In genomic region chr1:24119859-24120756, GRCh38 we compare ENCODE assay signal across 1 cellular context.
TF ChIP-seq lines count a peak whose summit lies in the region.

No MANE protein-coding gene starts in this region.

TF ChIP-seq in HepG2, 621 proteins besides CTCF, POLR2A, EP300 and RAD21 (continued from another document and continues in another):
- peak; percentile 53; the same call in 1 of the 2 replicates for TF ChIP-seq ARID4A (CRISPR knock-in tag; IDR thresholded peaks at IDR 0.05; ENCODE audit: borderline replicate concordance)
- TF ChIP-seq ZBTB21 (CRISPR knock-in tag; IDR thresholded peaks at IDR 0.05): peak; percentile 68
- peak; percentile 32 for TF ChIP-seq PHF5A (CRISPR knock-in tag; IDR thresholded peaks at IDR 0.05; ENCODE audit: low read depth, unreplicated experiment)
- 0 out of 2 replicates have a peak, but pooled peaks have one; percentile 26 for TF ChIP-seq MEIS1 (CRISPR knock-in tag; IDR thresholded peaks at IDR 0.05; ENCODE audit: borderline replicate concordance)
- no peak for TF ChIP-seq RORA (CRISPR knock-in tag; IDR thresholded peaks at IDR 0.05)
- peak; percentile 49 for TF ChIP-seq KAT8 (CRISPR knock-in tag; IDR thresholded peaks at IDR 0.05)
- TF ChIP-seq RELA (CRISPR knock-in tag; IDR thresholded peaks at IDR 0.05): no peak
- TF ChIP-seq ZNF570 (CRISPR knock-in tag; IDR thresholded peaks at IDR 0.05; ENCODE audit: borderline replicate concordance): no peak
- TF ChIP-seq GMEB1 (CRISPR knock-in tag; IDR thresholded peaks at IDR 0.05; ENCODE audit: borderline replicate concordance): peak; percentile 39; the same call in 1 of the 2 replicates
- TF ChIP-seq RXRB (CRISPR knock-in tag; IDR thresholded peaks at IDR 0.05; ENCODE audit: borderline replicate concordance): peak; percentile 54
- TF ChIP-seq ELF1 (CRISPR knock-in tag; IDR thresholded peaks at IDR 0.05): peak; percentile 36; the same call in 1 of the 2 replicates
- TF ChIP-seq NR2C2 (CRISPR knock-in tag; IDR thresholded peaks at IDR 0.05; ENCODE audit: borderline replicate concordance): peak; percentile 35; the same call in 1 of the 2 replicates
- TF ChIP-seq ZMAT3 (CRISPR knock-in tag; conservative IDR thresholded peaks at IDR 0.05): peak; percentile 39
- peak; percentile 58; the same call in 1 of the 2 replicates for TF ChIP-seq ZNF24 (IDR thresholded peaks at IDR 0.05)
- TF ChIP-seq PHF21A (CRISPR knock-in tag; IDR thresholded peaks at IDR 0.05): peak; percentile 91
- TF ChIP-seq MTA1 (CRISPR knock-in tag; IDR thresholded peaks at IDR 0.05; ENCODE audit: borderline replicate concordance): peak; percentile 71; the same call in 1 of the 2 replicates
- TF ChIP-seq TOPORS (CRISPR knock-in tag; IDR thresholded peaks at IDR 0.05): no peak
- TF ChIP-seq, protein P1, sequence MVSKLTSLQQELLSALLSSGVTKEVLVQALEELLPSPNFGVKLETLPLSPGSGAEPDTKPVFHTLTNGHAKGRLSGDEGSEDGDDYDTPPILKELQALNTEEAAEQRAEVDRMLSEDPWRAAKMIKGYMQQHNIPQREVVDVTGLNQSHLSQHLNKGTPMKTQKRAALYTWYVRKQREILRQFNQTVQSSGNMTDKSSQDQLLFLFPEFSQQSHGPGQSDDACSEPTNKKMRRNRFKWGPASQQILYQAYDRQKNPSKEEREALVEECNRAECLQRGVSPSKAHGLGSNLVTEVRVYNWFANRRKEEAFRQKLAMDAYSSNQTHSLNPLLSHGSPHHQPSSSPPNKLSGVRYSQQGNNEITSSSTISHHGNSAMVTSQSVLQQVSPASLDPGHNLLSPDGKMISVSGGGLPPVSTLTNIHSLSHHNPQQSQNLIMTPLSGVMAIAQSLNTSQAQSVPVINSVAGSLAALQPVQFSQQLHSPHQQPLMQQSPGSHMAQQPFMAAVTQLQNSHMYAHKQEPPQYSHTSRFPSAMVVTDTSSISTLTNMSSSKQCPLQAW (CRISPR knock-in tag; IDR thresholded peaks at IDR 0.05): peak; percentile 6; the same call in 1 of the 2 replicates
- TF ChIP-seq USF2 (IDR thresholded peaks at IDR 0.05; ENCODE audit: low read depth, low read length): no peak
- TF ChIP-seq USF2 (CRISPR knock-in tag; IDR thresholded peaks at IDR 0.05; ENCODE audit: borderline replicate concordance): no peak
- peak; percentile 45; the same call in 1 of the 2 replicates for TF ChIP-seq ZNF772 (CRISPR knock-in tag; IDR thresholded peaks at IDR 0.05)
- TF ChIP-seq KLF11 (CRISPR knock-in tag; IDR thresholded peaks at IDR 0.05): 0 out of 2 replicates have a peak, but pooled peaks have one; percentile 43
- peak; percentile 21; the same call in 1 of the 2 replicates for TF ChIP-seq GATAD1 (CRISPR knock-in tag; IDR thresholded peaks at IDR 0.05)
- peak; percentile 65; the same call in 1 of the 2 replicates for TF ChIP-seq BORCS8-MEF2B (CRISPR knock-in tag; IDR thresholded peaks at IDR 0.05)
- TF ChIP-seq, protein P2, sequence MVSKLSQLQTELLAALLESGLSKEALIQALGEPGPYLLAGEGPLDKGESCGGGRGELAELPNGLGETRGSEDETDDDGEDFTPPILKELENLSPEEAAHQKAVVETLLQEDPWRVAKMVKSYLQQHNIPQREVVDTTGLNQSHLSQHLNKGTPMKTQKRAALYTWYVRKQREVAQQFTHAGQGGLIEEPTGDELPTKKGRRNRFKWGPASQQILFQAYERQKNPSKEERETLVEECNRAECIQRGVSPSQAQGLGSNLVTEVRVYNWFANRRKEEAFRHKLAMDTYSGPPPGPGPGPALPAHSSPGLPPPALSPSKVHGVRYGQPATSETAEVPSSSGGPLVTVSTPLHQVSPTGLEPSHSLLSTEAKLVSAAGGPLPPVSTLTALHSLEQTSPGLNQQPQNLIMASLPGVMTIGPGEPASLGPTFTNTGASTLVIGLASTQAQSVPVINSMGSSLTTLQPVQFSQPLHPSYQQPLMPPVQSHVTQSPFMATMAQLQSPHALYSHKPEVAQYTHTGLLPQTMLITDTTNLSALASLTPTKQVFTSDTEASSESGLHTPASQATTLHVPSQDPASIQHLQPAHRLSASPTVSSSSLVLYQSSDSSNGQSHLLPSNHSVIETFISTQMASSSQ (IDR thresholded peaks at IDR 0.05; ENCODE audit: low read depth): 0 out of 2 replicates have a peak, but pooled peaks have one; percentile 21
- TF ChIP-seq, protein P2 (CRISPR knock-in tag; IDR thresholded peaks at IDR 0.05; ENCODE audit: borderline replicate concordance): no peak
- TF ChIP-seq NONO (IDR thresholded peaks at IDR 0.05): no peak
- TF ChIP-seq NONO (CRISPR knock-in tag; conservative IDR thresholded peaks at IDR 0.05): peak; percentile 57
- TF ChIP-seq KDM4B (CRISPR knock-in tag; IDR thresholded peaks at IDR 0.05): 0 out of 2 replicates have a peak, but pooled peaks have one; percentile 42
- peak; percentile 35 for TF ChIP-seq ZNF331 (CRISPR knock-in tag; IDR thresholded peaks at IDR 0.05)
- TF ChIP-seq SIX1 (CRISPR knock-in tag; IDR thresholded peaks at IDR 0.05; ENCODE audit: borderline replicate concordance): peak; percentile 58
- TF ChIP-seq JUND (CRISPR knock-in tag; IDR thresholded peaks at IDR 0.05): peak; percentile 41; the same call in 1 of the 2 replicates
- TF ChIP-seq ZBTB20 (CRISPR knock-in tag; IDR thresholded peaks at IDR 0.05; ENCODE audit: borderline replicate concordance, low read depth): peak; percentile 63; the same call in 1 of the 2 replicates
- TF ChIP-seq MEF2D (CRISPR knock-in tag; IDR thresholded peaks at IDR 0.05): peak; percentile 61
- TF ChIP-seq, protein P3, sequence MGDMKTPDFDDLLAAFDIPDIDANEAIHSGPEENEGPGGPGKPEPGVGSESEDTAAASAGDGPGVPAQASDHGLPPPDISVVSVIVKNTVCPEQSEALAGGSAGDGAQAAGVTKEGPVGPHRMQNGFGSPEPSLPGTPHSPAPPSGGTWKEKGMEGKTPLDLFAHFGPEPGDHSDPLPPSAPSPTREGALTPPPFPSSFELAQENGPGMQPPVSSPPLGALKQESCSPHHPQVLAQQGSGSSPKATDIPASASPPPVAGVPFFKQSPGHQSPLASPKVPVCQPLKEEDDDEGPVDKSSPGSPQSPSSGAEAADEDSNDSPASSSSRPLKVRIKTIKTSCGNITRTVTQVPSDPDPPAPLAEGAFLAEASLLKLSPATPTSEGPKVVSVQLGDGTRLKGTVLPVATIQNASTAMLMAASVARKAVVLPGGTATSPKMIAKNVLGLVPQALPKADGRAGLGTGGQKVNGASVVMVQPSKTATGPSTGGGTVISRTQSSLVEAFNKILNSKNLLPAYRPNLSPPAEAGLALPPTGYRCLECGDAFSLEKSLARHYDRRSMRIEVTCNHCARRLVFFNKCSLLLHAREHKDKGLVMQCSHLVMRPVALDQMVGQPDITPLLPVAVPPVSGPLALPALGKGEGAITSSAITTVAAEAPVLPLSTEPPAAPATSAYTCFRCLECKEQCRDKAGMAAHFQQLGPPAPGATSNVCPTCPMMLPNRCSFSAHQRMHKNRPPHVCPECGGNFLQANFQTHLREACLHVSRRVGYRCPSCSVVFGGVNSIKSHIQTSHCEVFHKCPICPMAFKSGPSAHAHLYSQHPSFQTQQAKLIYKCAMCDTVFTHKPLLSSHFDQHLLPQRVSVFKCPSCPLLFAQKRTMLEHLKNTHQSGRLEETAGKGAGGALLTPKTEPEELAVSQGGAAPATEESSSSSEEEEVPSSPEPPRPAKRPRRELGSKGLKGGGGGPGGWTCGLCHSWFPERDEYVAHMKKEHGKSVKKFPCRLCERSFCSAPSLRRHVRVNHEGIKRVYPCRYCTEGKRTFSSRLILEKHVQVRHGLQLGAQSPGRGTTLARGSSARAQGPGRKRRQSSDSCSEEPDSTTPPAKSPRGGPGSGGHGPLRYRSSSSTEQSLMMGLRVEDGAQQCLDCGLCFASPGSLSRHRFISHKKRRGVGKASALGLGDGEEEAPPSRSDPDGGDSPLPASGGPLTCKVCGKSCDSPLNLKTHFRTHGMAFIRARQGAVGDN (CRISPR knock-in tag; IDR thresholded peaks at IDR 0.05): peak; percentile 95
- TF ChIP-seq ZNF484 (CRISPR knock-in tag; IDR thresholded peaks at IDR 0.05; ENCODE audit: borderline replicate concordance, low read depth): no peak
- peak; percentile 66; the same call in 1 of the 2 replicates for TF ChIP-seq MAX (IDR thresholded peaks at IDR 0.05)
- TF ChIP-seq MTA3 (CRISPR knock-in tag; IDR thresholded peaks at IDR 0.05): no peak
- peak; percentile 29; the same call in 1 of the 2 replicates for TF ChIP-seq ZNF567 (CRISPR knock-in tag; IDR thresholded peaks at IDR 0.05; ENCODE audit: borderline replicate concordance)
- peak; percentile 54; the same call in 1 of the 2 replicates for TF ChIP-seq ZNF317 (CRISPR knock-in tag; IDR thresholded peaks at IDR 0.05)
